In the genomic region with DNA sequence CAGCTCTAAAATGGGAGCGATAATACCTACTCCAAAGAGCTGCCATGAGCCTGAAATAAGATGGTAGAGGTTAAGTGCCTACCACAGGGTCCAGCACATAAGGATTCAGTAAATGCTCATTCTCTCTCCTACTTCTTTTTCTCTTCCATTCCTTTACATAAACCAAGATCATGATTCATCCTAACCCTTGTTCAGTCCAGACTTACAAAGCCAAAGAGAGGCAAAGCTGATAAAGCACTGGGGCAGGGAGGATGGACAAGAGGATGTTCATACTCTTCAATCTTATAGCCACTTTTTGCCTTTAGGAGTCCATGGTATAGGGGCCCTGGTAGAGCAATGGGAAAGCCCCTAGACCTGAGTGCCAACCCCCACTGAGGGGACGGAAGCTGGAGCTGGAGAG, we compare ENCODE assay signal across 19 cellular contexts.
"Had no signal": no experiment of that assay in that cellular context is flagged by ENCODE, and none has a peak within 500 bp of the region (broad histone marks: within the 10 kb centered on the region; RNA-seq: fewer than 3 reads in every experiment).

No MANE protein-coding gene starts in this region.

- H3K36me3 Mint-ChIP-seq: immature natural killer cell; memory B cell; natural killer cell treated with Interleukin-12 subunit alpha and Interleukin-12 subunit beta and Interleukin-15 and Interleukin-18, amount 100 ng/mL, for 72 hours; stimulated activated effector memory CD8-positive, alpha-beta T cell treated with anti-CD3 and anti-CD28 coated beads, Interleukin-12 subunit alpha, Interleukin-12 subunit beta, amount 100 ng/mL, for 72 hours had no signal

- H3K27ac Mint-ChIP-seq: effector memory CD8-positive, alpha-beta T cell; immature natural killer cell; memory B cell; natural killer cell treated with Interleukin-12 subunit alpha and Interleukin-12 subunit beta and Interleukin-15 and Interleukin-18, amount 100 ng/mL, for 72 hours; stimulated activated effector memory CD8-positive, alpha-beta T cell treated with anti-CD3 and anti-CD28 coated beads, Interleukin-12 subunit alpha, Interleukin-12 subunit beta, amount 100 ng/mL, for 72 hours; stimulated activated naive CD8-positive, alpha-beta T cell treated with anti-CD3 and anti-CD28 coated beads, Interleukin-15, Interleukin-2, amounts not matched to agents 100 ng/mL and 50 ng/mL, for 24 hours had no signal

- DNase-seq: effector memory CD8-positive, alpha-beta T cell; esophagus squamous epithelium; foreskin fibroblast; immature natural killer cell; kidney; left cardiac atrium; left ventricle myocardium inferior; lower lobe of right lung; midbrain; psoas muscle; retina; right lobe of liver; stimulated activated CD4-positive, alpha-beta T cell treated with anti-CD3 and anti-CD28 coated beads, Interleukin-4, amount 100 ng/mL, for 1 hour; stimulated activated CD8-positive, alpha-beta memory T cell treated with anti-CD3 and anti-CD28 coated beads, Interleukin-4, amount 100 ng/mL, for 48 hours; transverse colon had no signal

- H3K4me3 ChIP-seq: esophagus squamous epithelium, left ventricle myocardium inferior, lower lobe of right lung, psoas muscle, right lobe of liver, transverse colon had no signal

- H3K4me3 Mint-ChIP-seq: effector memory CD8-positive, alpha-beta T cell; immature natural killer cell; memory B cell; natural killer cell treated with Interleukin-12 subunit alpha and Interleukin-12 subunit beta and Interleukin-15 and Interleukin-18, amount 100 ng/mL, for 72 hours; stimulated activated effector memory CD8-positive, alpha-beta T cell treated with anti-CD3 and anti-CD28 coated beads, Interleukin-12 subunit alpha, Interleukin-12 subunit beta, amount 100 ng/mL, for 72 hours; stimulated activated naive CD8-positive, alpha-beta T cell treated with anti-CD3 and anti-CD28 coated beads, Interleukin-15, Interleukin-2, amounts not matched to agents 100 ng/mL and 50 ng/mL, for 24 hours had no signal

- H3K27ac ChIP-seq: esophagus squamous epithelium, left ventricle myocardium inferior, lower lobe of right lung, psoas muscle, right lobe of liver, transverse colon had no signal

- H3K9me3 Mint-ChIP-seq: effector memory CD8-positive, alpha-beta T cell; natural killer cell treated with Interleukin-12 subunit alpha and Interleukin-12 subunit beta and Interleukin-15 and Interleukin-18, amount 100 ng/mL, for 72 hours; stimulated activated effector memory CD8-positive, alpha-beta T cell treated with anti-CD3 and anti-CD28 coated beads, Interleukin-12 subunit alpha, Interleukin-12 subunit beta, amount 100 ng/mL, for 72 hours; stimulated activated naive CD8-positive, alpha-beta T cell treated with anti-CD3 and anti-CD28 coated beads, Interleukin-15, Interleukin-2, amounts not matched to agents 100 ng/mL and 50 ng/mL, for 24 hours had no signal

- H3K36me3 ChIP-seq: esophagus squamous epithelium, left ventricle myocardium inferior, lower lobe of right lung, right lobe of liver, transverse colon had no signal

- H3K9me3 ChIP-seq: esophagus squamous epithelium, left ventricle myocardium inferior, lower lobe of right lung, psoas muscle, right lobe of liver, transverse colon had no signal

- H3K27me3 ChIP-seq: esophagus squamous epithelium, right lobe of liver, transverse colon had no signal

- H3K4me1 ChIP-seq: right lobe of liver had no signal

- H3K4me1 Mint-ChIP-seq: immature natural killer cell; memory B cell; stimulated activated effector memory CD8-positive, alpha-beta T cell treated with anti-CD3 and anti-CD28 coated beads, Interleukin-12 subunit alpha, Interleukin-12 subunit beta, amount 100 ng/mL, for 72 hours had no signal
